ENCODE assay signal across 18 cellular contexts in the genomic region with DNA sequence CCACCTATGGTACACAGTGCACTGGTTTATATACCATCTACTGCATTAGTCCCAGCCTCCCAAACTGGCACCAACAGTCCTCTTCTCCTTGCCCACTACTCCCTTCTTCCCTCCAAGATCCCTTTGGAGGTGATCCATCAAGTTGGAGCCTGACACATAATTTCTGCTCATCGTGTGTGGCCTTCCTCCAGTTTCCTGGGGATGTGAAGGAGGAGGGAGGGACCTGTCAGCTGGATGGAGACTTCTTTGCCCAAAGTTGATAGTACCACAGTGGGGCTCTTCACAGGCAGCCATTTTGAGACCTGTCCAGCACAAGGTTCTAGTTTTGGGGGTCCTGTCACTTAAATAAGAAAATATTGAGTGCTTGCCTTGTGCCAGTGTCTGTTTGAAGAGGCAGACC. TPM values are rescaled to one million over a fixed set of nuclear protein-coding genes. Genes with fewer than 3 reads are reported as not detected.
A peak's percentile ranks its signal among the peaks of the same experiment; 100 is the strongest.
DNase-seq lines count a peak whose midpoint lies in the region; ATAC-seq and TF ChIP-seq lines count a peak whose summit lies in the region.
"Had no signal": no experiment of that assay in that cellular context is flagged by ENCODE, and none has a peak within 500 bp of the region (broad histone marks: within the 10 kb centered on the region; RNA-seq: fewer than 3 reads in every experiment).

No MANE protein-coding gene starts in this region.

- 13 to 43% methylated on average over 1 of the region's 1 CpG for WGBS in esophagus squamous epithelium, 2 donors
- WGBS in prostate gland = 15% methylated on average over 1 of the region's 1 CpG
- 64% methylated on average over 1 of the region's 1 CpG; no CpG with 5 or more reads in 1 of the 2 donors for WGBS in transverse colon (ENCODE audit: low coverage in 1 of 2), 2 donors

- H3K9me3 ChIP-seq in Panc1 (ENCODE audit: control insufficient read depth, insufficient read depth, low read depth, low read length) (no peaks in the 10 kb centered on the region), esophagus squamous epithelium (no peaks in the 10 kb centered on the region), prostate gland (no peaks in the 10 kb centered on the region), transverse colon (no peaks in the 10 kb centered on the region)
- H3K9me3 ChIP-seq: upper lobe of left lung had no signal

- H3K27me3 ChIP-seq in Panc1 (ENCODE audit: control insufficient read depth, insufficient read depth, low read length) = no peaks in the 10 kb centered on the region
- H3K27me3 ChIP-seq in esophagus squamous epithelium = peaks cover 0 to 3% (median 0%) of the 10 kb centered on the region in 4 donors
- H3K27me3 ChIP-seq in prostate gland (replicated peaks; ENCODE audit: insufficient read depth) = no peaks in the 10 kb centered on the region
- H3K27me3 ChIP-seq in transverse colon = no peaks in the 10 kb centered on the region
- H3K27me3 ChIP-seq: upper lobe of left lung had no signal

- H3K36me3 ChIP-seq in Panc1 (ENCODE audit: control insufficient read depth, insufficient read depth, low read length) = no peaks in the 10 kb centered on the region
- no peaks in the 10 kb centered on the region for H3K36me3 ChIP-seq in esophagus squamous epithelium
- no peaks in the 10 kb centered on the region for H3K36me3 ChIP-seq in prostate gland
- no peaks in the 10 kb centered on the region for H3K36me3 ChIP-seq in transverse colon
- H3K36me3 ChIP-seq: upper lobe of left lung had no signal

- BruUV-seq in Panc1 (replicated peaks; lab: Mats Ljungman, UMichigan) = no TSS peak

- CTCF ChIA-PET in Panc1 (lab: Charles Lee) = interaction anchor here (1.3 kb wide), 1 partner anchor 25 kb away, joined by 5 read pairs; no protein-coding TSS in a partner anchor

- no peak for ATAC-seq in Panc1
- no peak for ATAC-seq in GM21381 (IDR thresholded peaks at IDR 0.05; ENCODE audit: unreplicated experiment)
- ATAC-seq: naive thymus-derived CD4-positive, alpha-beta T cell had no signal

- TF ChIP-seq POLR2A in esophagus squamous epithelium (IDR thresholded peaks at IDR 0.05) (no peak), prostate gland (IDR thresholded peaks at IDR 0.05) (no peak), transverse colon (IDR thresholded peaks at IDR 0.05) (no peak)

- H3K4me3 ChIP-seq in Panc1 (ENCODE audit: low read depth in 2 of 2, low read length in 2 of 2) (no peak overlapping the region), esophagus squamous epithelium (no peak overlapping the region), prostate gland (no peak overlapping the region), transverse colon (no peak overlapping the region)
- H3K4me3 ChIP-seq: upper lobe of left lung had no signal

- POLR2A ChIA-PET in Panc1 (lab: Charles Lee) = interaction anchor here (0.8 to 1.6 kb wide), 2 partner anchors 16 to 24 kb away, joined by 5 to 6 read pairs; no protein-coding TSS in a partner anchor

- H3K4me1 ChIP-seq in Panc1 (ENCODE audit: control insufficient read depth, insufficient read depth, low read length) (peaks cover 23% of the 10 kb centered on the region), esophagus squamous epithelium (peaks cover 14 to 48% (median 15%) of the 10 kb centered on the region in 3 donors), prostate gland (replicated peaks) (peaks cover 3% of the 10 kb centered on the region), transverse colon (peaks cover 9 to 27% (median 16%) of the 10 kb centered on the region in 4 donors)

- in situ Hi-C loops in Panc1 (cut with HindIII; ENCODE audit: low pct_unique_long_range_greater_than_20kb, low sequenced_read_pairs) (no loop called here), transverse colon (cut with MboI; ENCODE audit: low pct_ligation_motif_present in 1 of 4, low pct_unique_long_range_greater_than_20kb in 1 of 4, low sequenced_read_pairs in 3 of 4) (no loop called here)

- DNase-seq in Panc1 (ENCODE audit: low read depth, low spot score) (no peak), esophagus squamous epithelium (lab: John Stamatoyannopoulos, UW) (no peak), prostate gland (ENCODE audit: low spot score) (no peak), transverse colon (no peak), NCI-H2227 (lab: John Stamatoyannopoulos, UW; ENCODE audit: unreplicated experiment) (no peak)
- no peak for DNase-seq in stimulated activated CD4-positive, alpha-beta T cell treated with anti-CD3 and anti-CD28 coated beads, Interleukin-4, amount 100 ng/mL, for 24 hours
- DNase-seq: activated CD4-positive, alpha-beta T cell treated with anti-CD3 and anti-CD28 coated beads, Interleukin-2, amount 10 ng/mL, durations not matched to agents 7 days and 5 days; activated naive CD4-positive, alpha-beta T cell treated with anti-CD3 and anti-CD28 coated beads, Interleukin-2, amount 50 U/mL, for 16 hours; effector memory CD4-positive, alpha-beta T cell; naive thymus-derived CD4-positive, alpha-beta T cell; NCI-H510A; NK-92 treated with Interleukin-12 subunit alpha and Interleukin-12 subunit beta, amount 100 ng/mL, for 24 hours; stimulated activated CD4-positive, alpha-beta T cell treated with anti-CD3 and anti-CD28 coated beads, Interleukin-2, amount 100 ng/mL, for 24 hours; stimulated activated naive B cell treated with anti-CD40 and anti-IgM and Interleukin-4, amounts not matched to agents 10 μg/mL and 1 μg/mL and 100 μg/mL, for 72 hours; T-helper 2 cell; upper lobe of left lung had no signal

- intact Hi-C loops in Panc1 (cut with micrococcal nuclease; ENCODE audit: unreplicated experiment) = no loop called here
- intact Hi-C loops in esophagus squamous epithelium (cut with DNase I) = no loop called here
- intact Hi-C loops in prostate gland (cut with DNase I) = loop anchor here (2.0 kb wide), 1 partner anchor 17 kb away; a partner anchor contains a TSS
- intact Hi-C loops in transverse colon (cut with DNase I; ENCODE audit: low total_unique reads) = loop anchor here (2.0 kb wide), 1 partner anchor 33 kb away; no protein-coding TSS in a partner anchor

- TF ChIP-seq EP300 in transverse colon (IDR thresholded peaks at IDR 0.05; ENCODE audit: low read depth) = no peak

- TF ChIP-seq CTCF in Panc1 (IDR thresholded peaks at IDR 0.05) (no peak), esophagus squamous epithelium (IDR thresholded peaks at IDR 0.05) (no peak), prostate gland (IDR thresholded peaks at IDR 0.05) (no peak), transverse colon (IDR thresholded peaks at IDR 0.05) (no peak)

- H3K27ac ChIP-seq in Panc1 (ENCODE audit: low read length) (peak overlapping the region; percentile 31; the same call in 1 of the 2 replicates), esophagus squamous epithelium (peak overlapping the region in 3 of 4 donors; percentile 90 to 94 (median 91)), prostate gland (peak overlapping the region; percentile 82 to 91), transverse colon (peak overlapping the region; percentile 90 to 98 (median 96))
- H3K27ac ChIP-seq: HL-60 had no signal

RNA-seq across cellular contexts. Expression of a gene that starts 17.1 kb away (rescaled TPM):
- total RNA-seq in Panc1 (2021; ENCODE audit: unreplicated experiment) (120 TPM), esophagus squamous epithelium (100 to 1,000 TPM in 1 of 4 donors, 10 to 100 TPM in 3; 47.1 to 120 (median 71.7) TPM), prostate gland (100 to 1,000 TPM in 1 of 2 donors, 10 to 100 TPM in 1; 99.2 to 159 TPM), transverse colon (100 to 1,000 TPM; 174 to 268 (median 231) TPM)
- polyA plus RNA-seq in Panc1 (2012; ENCODE audit: insufficient read length) = 141 TPM

RNA-seq across cellular contexts. Expression of a gene that starts 45.1 kb away (rescaled TPM):
- total RNA-seq in Panc1 (2021; ENCODE audit: unreplicated experiment) (3.1 TPM), esophagus squamous epithelium (1 to 10 TPM; 1.9 to 3.4 (median 2.5) TPM), prostate gland (1 to 10 TPM; 3.1 to 3.5 TPM), transverse colon (10 to 100 TPM in 2 of 4 donors, 1 to 10 TPM in 2; 3.0 to 21.1 (median 9.1) TPM)
- 2.6 TPM for polyA plus RNA-seq in Panc1 (2012; ENCODE audit: insufficient read length)

Comparison
In these comparisons a context has a peak if more than half of its experiments do, and no peak if none do; other contexts are left out.
1. H3K27ac ChIP-seq: peak in every context shown above with its lines; median percentile 96 in transverse colon; 91 in esophagus squamous epithelium; 86 in prostate gland; 31 in Panc1.
2. intact Hi-C loops: an anchor here in prostate gland (2.0 kb wide) and transverse colon (2.0 kb wide); none called in Panc1 and esophagus squamous epithelium.